30 cellular contexts compared by ENCODE assay signal in genomic region chr3:128459451-128459820, GRCh38. TPM values are rescaled to one million over a fixed set of nuclear protein-coding genes. Genes with fewer than 3 reads are reported as not detected.
"Had no signal": no experiment of that assay in that cellular context is flagged by ENCODE, and none has a peak within 500 bp of the region (broad histone marks: within the 10 kb centered on the region; RNA-seq: fewer than 3 reads in every experiment).

No MANE protein-coding gene starts in this region.

- DNase-seq: Kasumi-1, KG1, MG63, NCI-H1048, NCI-H1092 treated with DMSO at 0.1 percent for 48 hours, NCI-H1105 treated with DMSO at 0.1 percent for 48 hours, NCI-H1417 treated with DMSO at 0.1 percent for 48 hours, NCI-H1436 treated with DMSO at 0.1 percent for 48 hours, NCI-H1694 treated with DMSO at 0.1 percent for 48 hours, NCI-H187 treated with DMSO at 0.1 percent for 48 hours, NCI-H2029, NCI-H2081, NCI-H2171 treated with DMSO at 0.1 percent for 48 hours, NCI-H2227 treated with DMSO at 0.1 percent for 48 hours, NCI-H345, NCI-H446, NCI-H510A treated with DMSO at 0.1 percent for 48 hours, NCI-H526 treated with DMSO at 0.1 percent for 48 hours, NCI-H774, OCI-M1, PC-3, Peyer's patch, Right ventricle myocardium superior, RPMI8226, SHP77 treated with DMSO at 0.1 percent for 48 hours, SW 1271 had no signal

- H3K9ac ChIP-seq: SK-N-SH had no signal

- H3K36me3 ChIP-seq: MG63, Peyer's patch, SJSA1 had no signal

- H3K4me3 ChIP-seq: MG63, Peyer's patch, SJSA1 had no signal

- H3K9me3 ChIP-seq: MG63, Peyer's patch, SJSA1, SK-N-SH had no signal

- ATAC-seq: PC-3 had no signal

- H3K4me1 ChIP-seq: Peyer's patch had no signal

- H3K27ac ChIP-seq: Peyer's patch, SJSA1 had no signal

- H3K27me3 ChIP-seq: Peyer's patch had no signal

- H3K4me2 ChIP-seq: SK-N-SH had no signal

RNA-seq across cellular contexts. Expression of gene DNAJB8, which starts 7.3 kb away (rescaled TPM):
- total RNA-seq: M059J, NCI-H460, PC-3, Peyer's patch, Right ventricle myocardium superior, SJSA1 had no signal
- polyA plus RNA-seq: SK-N-SH had no signal
